8 cellular contexts compared by ENCODE assay signal in the genomic region with DNA sequence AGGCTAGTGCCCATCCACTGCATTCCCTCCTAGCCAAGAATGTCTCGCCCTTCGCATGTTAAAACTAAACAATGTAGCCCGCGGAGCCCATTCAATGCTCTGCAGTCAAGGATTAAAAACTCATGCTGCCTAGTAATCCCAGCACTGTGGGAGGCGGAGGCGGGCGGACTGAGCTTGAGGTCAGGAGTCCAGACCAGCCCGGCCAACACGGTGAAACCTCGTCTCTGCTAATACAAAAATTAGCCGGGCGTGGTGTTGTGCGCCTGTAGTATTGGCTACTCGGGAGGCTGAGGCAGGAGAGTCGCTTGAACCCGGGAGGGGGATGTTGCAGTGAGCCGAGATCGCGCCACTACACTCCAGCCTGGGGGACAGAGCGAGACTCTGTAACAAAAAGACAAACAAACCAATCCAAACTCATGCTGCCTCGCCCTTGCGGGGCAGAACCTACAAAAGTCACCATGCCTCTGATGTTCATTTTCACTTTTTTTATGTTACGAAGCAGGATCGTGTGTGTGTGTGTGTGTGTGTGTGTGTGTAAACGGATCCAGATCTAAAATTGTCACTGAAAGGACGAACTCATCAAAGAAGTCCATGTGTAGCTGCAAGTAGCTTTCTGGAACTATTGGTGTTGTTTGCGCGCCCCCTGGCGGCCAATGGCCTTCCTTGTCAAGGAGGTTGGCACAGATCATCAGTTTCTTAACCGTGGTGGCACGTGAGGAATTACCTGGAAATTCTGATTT. TPM values are rescaled to one million over a fixed set of nuclear protein-coding genes. Genes with fewer than 3 reads are reported as not detected.
A peak's percentile ranks its signal among the peaks of the same experiment; 100 is the strongest.
DNase-seq lines count a peak whose midpoint lies in the region; ATAC-seq and TF ChIP-seq lines count a peak whose summit lies in the region.

No MANE protein-coding gene starts in this region.

- DNase-seq in DMS53 (lab: John Stamatoyannopoulos, UW), result peak; percentile 91
- DNase-seq in RKO (ENCODE audit: low spot score), result peak; percentile 83
- DNase-seq in activated T-helper 1 cell treated with anti-CD3 and anti-CD28 coated beads, Interleukin-12 subunit alpha, Interleukin-12 subunit beta, Interleukin-2, Interleukin-4 antibody, amounts not matched to agents 30 ng/mL and 10 ng/mL and 1 ng/mL, durations not matched to agents 14 hours and 24 hours and 36 hours (ENCODE audit: low spot score), result peak; percentile 76
- DNase-seq in fibroblast of peridontal ligament (ENCODE audit: extremely low read depth), result peak; percentile 92
- peak; percentile 81 to 92 (median 87) for DNase-seq in naive thymus-derived CD4-positive, alpha-beta T cell
- peak; percentile 77 to 83 for DNase-seq in stimulated activated CD8-positive, alpha-beta memory T cell treated with anti-CD3 and anti-CD28 coated beads, Interleukin-7, amount 100 ng/mL, for 4 hours (ENCODE audit: low read depth in 2 of 2)

- no peaks in the 10 kb centered on the region for H3K9me3 Mint-ChIP-seq in activated T-helper 1 cell treated with anti-CD3 and anti-CD28 coated beads, Interleukin-12 subunit alpha, Interleukin-12 subunit beta, Interleukin-2, Interleukin-4 antibody, amounts not matched to agents 30 ng/mL and 10 ng/mL and 1 ng/mL, durations not matched to agents 14 hours and 24 hours and 36 hours
- H3K9me3 Mint-ChIP-seq in naive thymus-derived CD4-positive, alpha-beta T cell, result no peaks in the 10 kb centered on the region

- no peaks in the 10 kb centered on the region for H3K36me3 ChIP-seq in naive thymus-derived CD4-positive, alpha-beta T cell (ENCODE audit: control insufficient read depth in 2 of 3, insufficient read depth in 3 of 3, low read length in 3 of 3)

- no peak overlapping the region for H3K27ac ChIP-seq in naive thymus-derived CD4-positive, alpha-beta T cell (ENCODE audit: low read depth, low read length)

- intact Hi-C loops in activated T-helper 1 cell treated with anti-CD3 and anti-CD28 coated beads, Interleukin-12 subunit alpha, Interleukin-12 subunit beta, Interleukin-2, Interleukin-4 antibody, amounts not matched to agents 30 ng/mL and 10 ng/mL and 1 ng/mL, durations not matched to agents 14 hours and 24 hours and 36 hours (cut with micrococcal nuclease), result loop anchor here (1.0 to 5.0 kb wide), 7 partner anchors 48 to 325 kb away; no protein-coding TSS in a partner anchor
- intact Hi-C loops in naive thymus-derived CD4-positive, alpha-beta T cell (cut with micrococcal nuclease), result loop anchor here (1.0 to 5.0 kb wide), 8 partner anchors 53 to 622 kb away; a partner anchor contains a TSS

- H3K27ac Mint-ChIP-seq in activated T-helper 1 cell treated with anti-CD3 and anti-CD28 coated beads, Interleukin-12 subunit alpha, Interleukin-12 subunit beta, Interleukin-2, Interleukin-4 antibody, amounts not matched to agents 30 ng/mL and 10 ng/mL and 1 ng/mL, durations not matched to agents 14 hours and 24 hours and 36 hours, result no peak overlapping the region
- no peak overlapping the region for H3K27ac Mint-ChIP-seq in naive thymus-derived CD4-positive, alpha-beta T cell

- H3K4me1 ChIP-seq in naive thymus-derived CD4-positive, alpha-beta T cell (ENCODE audit: control insufficient read depth in 2 of 2, insufficient read depth in 2 of 2, low read length in 2 of 2), result peaks cover 0 to 4% of the 10 kb centered on the region in 2 donors

- no peaks in the 10 kb centered on the region for H3K9me3 ChIP-seq in naive thymus-derived CD4-positive, alpha-beta T cell (ENCODE audit: control insufficient read depth in 2 of 3, low read length in 3 of 3)

- H3K27me3 Mint-ChIP-seq in activated T-helper 1 cell treated with anti-CD3 and anti-CD28 coated beads, Interleukin-12 subunit alpha, Interleukin-12 subunit beta, Interleukin-2, Interleukin-4 antibody, amounts not matched to agents 30 ng/mL and 10 ng/mL and 1 ng/mL, durations not matched to agents 14 hours and 24 hours and 36 hours (ENCODE audit: insufficient read depth), result peaks cover 31% of the 10 kb centered on the region
- H3K27me3 Mint-ChIP-seq in naive thymus-derived CD4-positive, alpha-beta T cell, result peaks cover 5 to 53% (median 22%) of the 10 kb centered on the region in 5 donors

- no peak overlapping the region for H3K4me3 Mint-ChIP-seq in activated T-helper 1 cell treated with anti-CD3 and anti-CD28 coated beads, Interleukin-12 subunit alpha, Interleukin-12 subunit beta, Interleukin-2, Interleukin-4 antibody, amounts not matched to agents 30 ng/mL and 10 ng/mL and 1 ng/mL, durations not matched to agents 14 hours and 24 hours and 36 hours
- H3K4me3 Mint-ChIP-seq in naive thymus-derived CD4-positive, alpha-beta T cell, result peak overlapping the region; percentile 2 to 72 (median 58)

- peak; percentile 83 for ATAC-seq in naive thymus-derived CD4-positive, alpha-beta T cell
- no peak for ATAC-seq in HG03469 (IDR thresholded peaks at IDR 0.05; ENCODE audit: unreplicated experiment)

- no peaks in the 10 kb centered on the region for H3K27me3 ChIP-seq in naive thymus-derived CD4-positive, alpha-beta T cell (ENCODE audit: control insufficient read depth in 2 of 2, insufficient read depth in 2 of 2, low read length in 2 of 2)

- H3K4me1 Mint-ChIP-seq in activated T-helper 1 cell treated with anti-CD3 and anti-CD28 coated beads, Interleukin-12 subunit alpha, Interleukin-12 subunit beta, Interleukin-2, Interleukin-4 antibody, amounts not matched to agents 30 ng/mL and 10 ng/mL and 1 ng/mL, durations not matched to agents 14 hours and 24 hours and 36 hours (ENCODE audit: low read depth), result peaks cover 5% of the 10 kb centered on the region
- H3K4me1 Mint-ChIP-seq in naive thymus-derived CD4-positive, alpha-beta T cell, result peaks cover 0 to 7% (median 0%) of the 10 kb centered on the region in 7 donors

- peak; percentile 80 for TF ChIP-seq CTCF in LNCAP (IDR thresholded peaks at IDR 0.05)

- H3K36me3 Mint-ChIP-seq in activated T-helper 1 cell treated with anti-CD3 and anti-CD28 coated beads, Interleukin-12 subunit alpha, Interleukin-12 subunit beta, Interleukin-2, Interleukin-4 antibody, amounts not matched to agents 30 ng/mL and 10 ng/mL and 1 ng/mL, durations not matched to agents 14 hours and 24 hours and 36 hours (ENCODE audit: low read depth), result no peaks in the 10 kb centered on the region
- no peaks in the 10 kb centered on the region for H3K36me3 Mint-ChIP-seq in naive thymus-derived CD4-positive, alpha-beta T cell

- H3K4me3 ChIP-seq in naive thymus-derived CD4-positive, alpha-beta T cell (ENCODE audit: low read length), result no peak overlapping the region

- POLR2A ChIA-PET in naive thymus-derived CD4-positive, alpha-beta T cell (lab: Charles Lee), result interaction anchor here (0.6 to 1.4 kb wide), 4 partner anchors 55 to 96 kb away, joined by 3 to 5 read pairs (median 4); a partner anchor contains a TSS

- CTCF ChIA-PET in naive thymus-derived CD4-positive, alpha-beta T cell (lab: Charles Lee), result interaction anchor here (0.7 to 3.5 kb wide), 26 partner anchors 8 to 325 kb away, joined by 3 to 51 read pairs (median 4); no protein-coding TSS in a partner anchor

RNA-seq across cellular contexts. Expression of a gene that starts 54.8 kb away (rescaled TPM):
- total RNA-seq in activated T-helper 1 cell treated with anti-CD3 and anti-CD28 coated beads, Interleukin-12 subunit alpha, Interleukin-12 subunit beta, Interleukin-2, Interleukin-4 antibody, amounts not matched to agents 30 ng/mL and 10 ng/mL and 1 ng/mL, durations not matched to agents 14 hours and 24 hours and 36 hours, result 1.2 and 2.4 TPM in 2 replicates
- 1 to 10 TPM in 1 of 5 experiments, under 1 TPM in 3, not detected in 1; 0.51 to 1.3 (median 0.63) TPM for total RNA-seq in naive thymus-derived CD4-positive, alpha-beta T cell
- polyA plus RNA-seq in naive thymus-derived CD4-positive, alpha-beta T cell, result 1 to 10 TPM in 1 of 2 donors, under 1 TPM in 1; 0.25 to 1.1 TPM

RNA-seq across cellular contexts. Expression of a gene that starts 54.9 kb away (rescaled TPM):
- total RNA-seq in activated T-helper 1 cell treated with anti-CD3 and anti-CD28 coated beads, Interleukin-12 subunit alpha, Interleukin-12 subunit beta, Interleukin-2, Interleukin-4 antibody, amounts not matched to agents 30 ng/mL and 10 ng/mL and 1 ng/mL, durations not matched to agents 14 hours and 24 hours and 36 hours, result 275 TPM in 2 replicates
- 100 to 1,000 TPM in 4 of 5 experiments, 10 to 100 TPM in 1; 86.1 to 229 (median 136) TPM for total RNA-seq in naive thymus-derived CD4-positive, alpha-beta T cell
- polyA plus RNA-seq in naive thymus-derived CD4-positive, alpha-beta T cell, result 100 to 1,000 TPM in 1 of 2 donors, 10 to 100 TPM in 1; 89.6 to 111 TPM
